8 cellular contexts compared by ENCODE assay signal in genomic region chr2:96267159-96267971, GRCh38. TPM values are rescaled to one million over a fixed set of nuclear protein-coding genes. Genes with fewer than 3 reads are reported as not detected.
A peak's percentile ranks its signal among the peaks of the same experiment; 100 is the strongest.
DNase-seq lines count a peak whose midpoint lies in the region; ATAC-seq and TF ChIP-seq lines count a peak whose summit lies in the region.

No MANE protein-coding gene starts in this region.

- no peak overlapping the region for H3K27ac ChIP-seq in fibroblast of lung (ENCODE audit: insufficient read depth, low read length)
- no peak overlapping the region for H3K27ac ChIP-seq in skeletal muscle tissue (ENCODE audit: low read depth, low read length)
- H3K27ac ChIP-seq in ascending aorta, result no peak overlapping the region

- DNase-seq in SHP77 (lab: John Stamatoyannopoulos, UW) (peak; percentile 13 to 31), SHP77 treated with DMSO at 0.1 percent for 48 hours (lab: John Stamatoyannopoulos, UW) (no peak), NCI-H2171 (lab: John Stamatoyannopoulos, UW) (peak; percentile 17), fibroblast of lung (ENCODE audit: low read depth in 2 of 2) (peak; percentile 25 to 30), ascending aorta (ENCODE audit: low spot score in 2 of 2) (no peak)
- DNase-seq in activated CD8-positive, alpha-beta memory T cell treated with anti-CD3 and anti-CD28 coated beads, Interleukin-2, amount 50 U/mL, for 48 hours, result peak; percentile 78

- intact Hi-C loops in ascending aorta (cut with DNase I), result loop anchor here (2.0 to 10.0 kb wide), 6 partner anchors 123 to 1397 kb away; partner anchors contain the start of genes ACTR1B, ANKRD36C, C2orf92 and CNNM3

- H3K4me2 ChIP-seq in fibroblast of lung (ENCODE audit: extremely low read depth, insufficient read depth, low read length), result peak overlapping the region; percentile 92

- peak overlapping the region; percentile 88 to 99 (median 98) for H3K4me3 ChIP-seq in fibroblast of lung (replicated peaks in 1 of 4; ENCODE audit: control extremely low read depth in 1 of 4, insufficient read depth in 1 of 4, low read depth in 3 of 4, low read length in 4 of 4)
- H3K4me3 ChIP-seq in skeletal muscle tissue (ENCODE audit: low read length in 3 of 3), result peak overlapping the region; percentile 87 to 100 (median 99)
- H3K4me3 ChIP-seq in ascending aorta, result peak overlapping the region in 1 of 2 donors; percentile 81

- H3K36me3 ChIP-seq in fibroblast of lung (ENCODE audit: control insufficient read depth, insufficient read depth, low read length) (peaks cover 9% of the 10 kb centered on the region), skeletal muscle tissue (ENCODE audit: control insufficient read depth in 3 of 3, insufficient read depth in 3 of 3, low read length in 3 of 3) (peaks cover 35 to 44% (median 42%) of the 10 kb centered on the region in 3 donors), ascending aorta (peaks cover 38% of the 10 kb centered on the region in 2 donors)

- TF ChIP-seq CTCF in fibroblast of lung (conservative IDR thresholded peaks at IDR 0.05 in 1 of 2, IDR thresholded peaks at IDR 0.05 in 1 of 2; ENCODE audit: low read depth in 1 of 2, low read length in 2 of 2) (peak; percentile 30 to 41), ascending aorta (IDR thresholded peaks at IDR 0.05) (no peak)

- H3K9me3 ChIP-seq in fibroblast of lung (ENCODE audit: control insufficient read depth, insufficient read depth, low read depth, low read length), result no peaks in the 10 kb centered on the region
- no peaks in the 10 kb centered on the region for H3K9me3 ChIP-seq in skeletal muscle tissue (ENCODE audit: control insufficient read depth in 3 of 3, low read length in 3 of 3)
- no peaks in the 10 kb centered on the region for H3K9me3 ChIP-seq in ascending aorta

- H3K9ac ChIP-seq in fibroblast of lung (ENCODE audit: insufficient read depth, low read length), result no peak overlapping the region
- peak overlapping the region; percentile 2 to 97 (median 23) for H3K9ac ChIP-seq in skeletal muscle tissue (ENCODE audit: low read depth in 1 of 3, low read length in 3 of 3)

- H3K27me3 ChIP-seq in fibroblast of lung (ENCODE audit: control insufficient read depth, insufficient read depth, low read length) (no peaks in the 10 kb centered on the region), skeletal muscle tissue (ENCODE audit: control insufficient read depth in 3 of 3, insufficient read depth in 3 of 3, low read length in 3 of 3) (no peaks in the 10 kb centered on the region), ascending aorta (no peaks in the 10 kb centered on the region)

- peaks cover 41% of the 10 kb centered on the region for H3K79me2 ChIP-seq in fibroblast of lung (ENCODE audit: control insufficient read depth, insufficient read depth, low read length)

- H3K4me1 ChIP-seq in fibroblast of lung (ENCODE audit: control insufficient read depth, extremely low read depth, insufficient read depth, low read length), result peaks cover 15% of the 10 kb centered on the region
- peaks cover 30 to 43% (median 37%) of the 10 kb centered on the region in 3 donors for H3K4me1 ChIP-seq in skeletal muscle tissue (ENCODE audit: control insufficient read depth in 3 of 3, insufficient read depth in 3 of 3, low read length in 3 of 3)
- H3K4me1 ChIP-seq in ascending aorta, result peaks cover 13 to 29% of the 10 kb centered on the region in 2 donors

- H4K20me1 ChIP-seq in fibroblast of lung (ENCODE audit: control insufficient read depth, extremely low read depth, insufficient read depth, low read length), result no peaks in the 10 kb centered on the region

- no peak for ATAC-seq in HG03108 (IDR thresholded peaks at IDR 0.05; ENCODE audit: unreplicated experiment)

- H2AFZ ChIP-seq in fibroblast of lung (ENCODE audit: low read length), result no peak overlapping the region

RNA-seq across cellular contexts. Expression of gene CIAO1, which starts 1.3 kb away (rescaled TPM):
- total RNA-seq in fibroblast of lung, result 85.3 and 101 TPM in 2 replicates
- polyA plus RNA-seq in fibroblast of lung, result 57.4 and 67.8 TPM in 2 replicates
- 36.4 and 48.2 TPM in 2 replicates for polyA plus RNA-seq in fibroblast of lung (2012)
- 124 and 152 TPM in 2 replicates for polyA minus RNA-seq in fibroblast of lung (ENCODE audit: low replicate concordance)
- 51.1 TPM for total RNA-seq in skeletal muscle tissue
- total RNA-seq in ascending aorta, result 127 TPM

RNA-seq across cellular contexts. Expression of gene TMEM127, which starts 1.6 kb away (rescaled TPM):
- total RNA-seq in fibroblast of lung, result 15.2 and 20.8 TPM in 2 replicates
- 48.0 and 54.8 TPM in 2 replicates for polyA plus RNA-seq in fibroblast of lung
- 38.2 and 39.0 TPM in 2 replicates for polyA plus RNA-seq in fibroblast of lung (2012)
- 147 and 217 TPM in 2 replicates for polyA minus RNA-seq in fibroblast of lung (ENCODE audit: low replicate concordance)
- 8.9 TPM for total RNA-seq in skeletal muscle tissue
- total RNA-seq in ascending aorta, result 61.9 TPM

RNA-seq across cellular contexts. Expression of gene SNRNP200, which starts 38.0 kb away (rescaled TPM):
- 39.8 and 49.4 TPM in 2 replicates for total RNA-seq in fibroblast of lung
- 65.0 and 102 TPM in 2 replicates for polyA plus RNA-seq in fibroblast of lung
- polyA plus RNA-seq in fibroblast of lung (2012), result 65.1 and 91.1 TPM in 2 replicates
- 338 and 339 TPM in 2 replicates for polyA minus RNA-seq in fibroblast of lung (ENCODE audit: low replicate concordance)
- total RNA-seq in skeletal muscle tissue, result 60.5 TPM
- total RNA-seq in ascending aorta, result 57.4 TPM

RNA-seq across cellular contexts. Expression of gene ITPRIPL1, which starts 57.8 kb away (rescaled TPM):
- 4.1 and 4.6 TPM in 2 replicates for total RNA-seq in fibroblast of lung
- polyA plus RNA-seq in fibroblast of lung, result 2.0 and 2.6 TPM in 2 replicates
- 1.2 and 1.4 TPM in 2 replicates for polyA plus RNA-seq in fibroblast of lung (2012)
- 7.2 and 7.4 TPM in 2 replicates for polyA minus RNA-seq in fibroblast of lung (ENCODE audit: low replicate concordance)
- total RNA-seq in skeletal muscle tissue, result 3.7 TPM
- 14.5 TPM for total RNA-seq in ascending aorta

RNA-seq across cellular contexts. Expression of gene STARD7, which starts 58.7 kb away (rescaled TPM):
- total RNA-seq in fibroblast of lung (71.7 and 121 TPM in 2 replicates), skeletal muscle tissue (185 TPM), ascending aorta (85.6 TPM)
- polyA plus RNA-seq in fibroblast of lung, result 109 and 114 TPM in 2 replicates
- polyA plus RNA-seq in fibroblast of lung (2012), result 69.2 and 75.6 TPM in 2 replicates
- polyA minus RNA-seq in fibroblast of lung (ENCODE audit: low replicate concordance), result 33.7 and 41.9 TPM in 2 replicates

Comparison
In these comparisons a context has a peak if more than half of its experiments do, and no peak if none do; other contexts are left out.
1. DNase-seq: peak in SHP77 (2 of 2), NCI-H2171 (single experiment), activated CD8-positive, alpha-beta memory T cell treated with anti-CD3 and anti-CD28 coated beads, Interleukin-2, amount 50 U/mL, for 48 hours (single experiment) and fibroblast of lung (2 of 2); none in SHP77 treated with DMSO at 0.1 percent for 48 hours (single experiment) and ascending aorta (0 of 2).
2. CTCF ChIP-seq: peak in fibroblast of lung (2 of 2); none in ascending aorta (0 of 3).